11 cellular contexts compared by ENCODE assay signal in the genomic region with DNA sequence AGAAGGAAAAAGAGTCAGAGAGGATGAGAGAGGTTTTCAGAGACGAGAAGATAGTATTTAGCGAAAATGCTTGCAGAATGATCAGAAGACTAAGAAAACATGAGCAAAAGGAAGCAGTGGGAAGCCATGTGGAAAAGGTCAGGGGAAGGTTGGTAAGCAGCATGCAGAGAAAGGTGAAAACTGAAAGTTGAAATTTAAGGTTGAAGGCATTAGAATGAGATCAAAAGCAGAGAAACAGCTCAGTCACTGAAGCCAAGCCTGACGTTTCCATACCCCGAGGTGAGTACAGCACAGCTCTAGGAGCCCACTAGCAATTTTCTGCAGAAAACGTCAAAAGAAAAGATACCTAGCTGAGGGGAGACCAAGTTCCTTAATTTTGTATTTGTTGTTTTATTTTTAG. TPM values are rescaled to one million over a fixed set of nuclear protein-coding genes. Genes with fewer than 3 reads are reported as not detected.
DNase-seq lines count a peak whose midpoint lies in the region; ATAC-seq, FAIRE-seq and TF ChIP-seq lines count a peak whose summit lies in the region.
"Had no signal": no experiment of that assay in that cellular context is flagged by ENCODE, and none has a peak within 500 bp of the region (broad histone marks: within the 10 kb centered on the region; RNA-seq: fewer than 3 reads in every experiment).

No MANE protein-coding gene starts in this region.

- no peaks in the 10 kb centered on the region for H3K4me1 ChIP-seq in breast epithelium
- H3K4me1 ChIP-seq: parathyroid adenoma had no signal

- intact Hi-C loops in breast epithelium (cut with DNase I; ENCODE audit: low total_unique reads): no loop called here

- no peaks in the 10 kb centered on the region for H3K27me3 ChIP-seq in breast epithelium

- no peak overlapping the region for H3K27ac ChIP-seq in breast epithelium
- H3K27ac ChIP-seq: parathyroid adenoma had no signal

- TF ChIP-seq CTCF in WI38 (IDR thresholded peaks at IDR 0.05; ENCODE audit: low read depth, low read length) (no peak), breast epithelium (IDR thresholded peaks at IDR 0.05) (no peak)

- no peaks in the 10 kb centered on the region for H3K9me3 ChIP-seq in breast epithelium

- no peaks in the 10 kb centered on the region for H3K36me3 ChIP-seq in breast epithelium

- TF ChIP-seq POLR2A in breast epithelium (IDR thresholded peaks at IDR 0.05): no peak

- peak; percentile 65 for FAIRE-seq in A204.1 (lab: Jason Lieb, UNC)
- FAIRE-seq: H54 had no signal

- ATAC-seq in GM18867 (IDR thresholded peaks at IDR 0.05; ENCODE audit: unreplicated experiment): peak; percentile 80
- ATAC-seq in HG02759 (IDR thresholded peaks at IDR 0.05; ENCODE audit: unreplicated experiment): peak; percentile 79

- DNase-seq in DMS 273 (lab: John Stamatoyannopoulos, UW; ENCODE audit: unreplicated experiment): no peak
- no peak for DNase-seq in stimulated activated CD8-positive, alpha-beta memory T cell treated with anti-CD3 and anti-CD28 coated beads, Interleukin-4, amount 100 ng/mL, for 48 hours
- no peak for DNase-seq in breast epithelium (ENCODE audit: low spot score in 2 of 2)
- DNase-seq in NCI-H187 treated with DMSO at 0.1 percent for 48 hours (lab: John Stamatoyannopoulos, UW): no peak
- DNase-seq: NCI-H146 had no signal

- H3K4me3 ChIP-seq in WI38 (ENCODE audit: low read depth, low read length): peak overlapping the region; percentile 12; the same call in 1 of the 2 replicates
- no peak overlapping the region for H3K4me3 ChIP-seq in breast epithelium

RNA-seq across cellular contexts. Expression of gene TFB1M, which starts 19.1 kb away (rescaled TPM):
- 10 to 100 TPM in 2 of 3 donors, 1 to 10 TPM in 1; 9.9 to 28.5 (median 18.4) TPM for total RNA-seq in breast epithelium
